ENCODE assay signal across 15 cellular contexts in the genomic region with DNA sequence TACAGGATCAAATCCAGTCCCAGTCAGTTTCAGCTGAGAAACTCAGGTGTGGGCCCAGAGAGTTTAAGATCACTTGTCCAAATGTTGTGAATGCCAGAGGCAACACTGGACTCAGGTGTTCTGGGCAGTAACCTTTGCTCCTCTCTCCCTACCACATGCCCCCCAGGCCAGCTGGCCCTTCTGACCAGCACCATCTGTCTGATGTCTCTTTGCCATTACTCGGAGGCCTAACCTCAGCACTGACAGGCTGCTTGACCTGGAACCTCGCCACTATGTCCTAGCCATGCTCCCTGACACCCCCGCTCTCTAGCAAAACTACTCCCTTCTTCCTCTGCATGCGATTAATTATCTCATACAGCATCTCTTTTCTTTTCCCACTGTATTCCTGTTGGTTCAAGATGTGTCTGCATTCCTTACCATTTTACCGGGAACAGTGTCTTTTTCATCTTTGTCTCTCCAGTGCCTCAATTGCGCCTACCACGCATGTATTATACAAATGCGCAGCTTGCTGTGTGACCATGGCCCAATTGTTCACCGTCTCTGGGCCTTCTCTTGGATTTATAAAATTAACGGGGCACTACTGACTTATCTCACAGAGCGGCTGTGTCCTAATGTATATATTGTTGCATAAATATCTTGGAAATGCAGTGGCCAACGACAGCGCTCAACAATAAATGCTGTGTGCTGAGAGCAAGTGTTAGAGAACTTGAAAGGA.
DNase-seq lines count a peak whose midpoint lies in the region; ATAC-seq and TF ChIP-seq lines count a peak whose summit lies in the region.
"Had no signal": no experiment of that assay in that cellular context is flagged by ENCODE, and none has a peak within 500 bp of the region (broad histone marks: within the 10 kb centered on the region; RNA-seq: fewer than 3 reads in every experiment).

No MANE protein-coding gene starts in this region.

- peak overlapping the region; percentile 59 to 77 for H2BK12ac ChIP-seq in mesenchymal stem cell (ENCODE audit: low read length in 2 of 2)

- peak overlapping the region; percentile 19 for H4K8ac ChIP-seq in mesenchymal stem cell (ENCODE audit: low read length)

- no peak overlapping the region for H3K4ac ChIP-seq in mesenchymal stem cell (ENCODE audit: low read depth in 1 of 2, low read length in 2 of 2)

- peak overlapping the region in 1 of 2 donors; percentile 100 for H3K27ac Mint-ChIP-seq in natural killer cell treated with Interleukin-12 subunit alpha and Interleukin-12 subunit beta and Interleukin-15 and Interleukin-18, amount 100 ng/mL, for 72 hours
- H3K27ac Mint-ChIP-seq in natural killer cell: peak overlapping the region in 1 of 2 donors; percentile 70
- peak overlapping the region; percentile 83 for H3K27ac Mint-ChIP-seq in activated T-helper 1 cell treated with anti-CD3 and anti-CD28 coated beads, Interleukin-12 subunit alpha, Interleukin-12 subunit beta, Interleukin-2, Interleukin-4 antibody, amounts not matched to agents 30 ng/mL and 10 ng/mL and 1 ng/mL, durations not matched to agents 14 hours and 24 hours and 36 hours

- no peak overlapping the region for H2AFZ ChIP-seq in mesenchymal stem cell (ENCODE audit: low read depth, low read length)

- peaks cover 10% of the 10 kb centered on the region for H3K4me1 ChIP-seq in mesenchymal stem cell (ENCODE audit: control insufficient read depth, insufficient read depth, low read depth, low read length)

- peaks cover 6% of the 10 kb centered on the region for H3K36me3 Mint-ChIP-seq in natural killer cell treated with Interleukin-12 subunit alpha and Interleukin-12 subunit beta and Interleukin-15 and Interleukin-18, amount 100 ng/mL, for 72 hours
- no peaks in the 10 kb centered on the region for H3K36me3 Mint-ChIP-seq in natural killer cell
- peaks cover 13% of the 10 kb centered on the region for H3K36me3 Mint-ChIP-seq in activated T-helper 1 cell treated with anti-CD3 and anti-CD28 coated beads, Interleukin-12 subunit alpha, Interleukin-12 subunit beta, Interleukin-2, Interleukin-4 antibody, amounts not matched to agents 30 ng/mL and 10 ng/mL and 1 ng/mL, durations not matched to agents 14 hours and 24 hours and 36 hours (ENCODE audit: low read depth)

- H3K9me3 ChIP-seq in mesenchymal stem cell (ENCODE audit: control insufficient read depth, low read length): no peaks in the 10 kb centered on the region
- H3K9me3 ChIP-seq: gastrocnemius medialis, SK-N-SH, transverse colon had no signal

- H3K4me2 ChIP-seq in mesenchymal stem cell (ENCODE audit: low read length, poor library complexity, severe bottlenecking): no peak overlapping the region
- H3K4me2 ChIP-seq: SK-N-SH had no signal

- H3K9ac ChIP-seq in mesenchymal stem cell (ENCODE audit: low read length): no peak overlapping the region
- H3K9ac ChIP-seq: SK-N-SH had no signal

- H2BK120ac ChIP-seq in mesenchymal stem cell (ENCODE audit: low read depth, low read length): no peak overlapping the region

- no peak for ATAC-seq in natural killer cell treated with Interleukin-12 subunit alpha and Interleukin-12 subunit beta and Interleukin-15 and Interleukin-18, amount 100 ng/mL, for 72 hours
- no peak for ATAC-seq in natural killer cell
- no peak for ATAC-seq in HG02981 (IDR thresholded peaks at IDR 0.05; ENCODE audit: unreplicated experiment)
- ATAC-seq: gastrocnemius medialis had no signal

- no peaks in the 10 kb centered on the region for H3K36me3 ChIP-seq in mesenchymal stem cell (ENCODE audit: control insufficient read depth in 1 of 2, insufficient read depth in 2 of 2, low read depth in 1 of 2, low read length in 2 of 2)
- H3K36me3 ChIP-seq: gastrocnemius medialis, transverse colon had no signal

- no peak overlapping the region for H3K23ac ChIP-seq in mesenchymal stem cell (ENCODE audit: low read length in 2 of 2)

- WGBS in mesenchymal stem cell: 92% methylated on average over 13 of the region's 13 CpGs

- in situ Hi-C loops in GM13976 (cut with MboI; ENCODE audit: low sequenced_read_pairs, unreplicated experiment): loop anchor here (25.0 kb wide), 1 partner anchor 318 kb away; no protein-coding TSS in a partner anchor

- no peak overlapping the region for H3K27ac ChIP-seq in mesenchymal stem cell (ENCODE audit: low read length, poor library complexity, severe bottlenecking)
- H3K27ac ChIP-seq: gastrocnemius medialis had no signal

- TF ChIP-seq CTCF in natural killer cell (IDR thresholded peaks at IDR 0.05) (no peak), GM13976 (IDR thresholded peaks at IDR 0.05; ENCODE audit: borderline replicate concordance, control extremely low read depth, extremely low read depth, insufficient read depth, missing control alignments) (no peak)

- no peak overlapping the region for H2BK5ac ChIP-seq in mesenchymal stem cell (ENCODE audit: low read depth, low read length, poor library complexity, severe bottlenecking)

- H3K18ac ChIP-seq in mesenchymal stem cell (ENCODE audit: low read depth in 1 of 2, low read length in 2 of 2): peak overlapping the region; percentile 57 to 78

- no peak overlapping the region for H2BK15ac ChIP-seq in mesenchymal stem cell (ENCODE audit: low read depth, poor library complexity, severe bottlenecking)

- intact Hi-C loops in natural killer cell (cut with micrococcal nuclease): no loop called here
- intact Hi-C loops in activated T-helper 1 cell treated with anti-CD3 and anti-CD28 coated beads, Interleukin-12 subunit alpha, Interleukin-12 subunit beta, Interleukin-2, Interleukin-4 antibody, amounts not matched to agents 30 ng/mL and 10 ng/mL and 1 ng/mL, durations not matched to agents 14 hours and 24 hours and 36 hours (cut with micrococcal nuclease): loop anchor here (2.0 kb wide), 1 partner anchor 211 kb away; no protein-coding TSS in a partner anchor

- H3K14ac ChIP-seq in mesenchymal stem cell (ENCODE audit: low read length in 2 of 2): no peak overlapping the region

- H3K27me3 Mint-ChIP-seq in natural killer cell treated with Interleukin-12 subunit alpha and Interleukin-12 subunit beta and Interleukin-15 and Interleukin-18, amount 100 ng/mL, for 72 hours: no peaks in the 10 kb centered on the region
- H3K27me3 Mint-ChIP-seq in natural killer cell (ENCODE audit: low read depth in 2 of 2): peaks cover 7 to 9% of the 10 kb centered on the region in 2 donors
- no peaks in the 10 kb centered on the region for H3K27me3 Mint-ChIP-seq in activated T-helper 1 cell treated with anti-CD3 and anti-CD28 coated beads, Interleukin-12 subunit alpha, Interleukin-12 subunit beta, Interleukin-2, Interleukin-4 antibody, amounts not matched to agents 30 ng/mL and 10 ng/mL and 1 ng/mL, durations not matched to agents 14 hours and 24 hours and 36 hours (ENCODE audit: insufficient read depth)

- no peaks in the 10 kb centered on the region for H3K27me3 ChIP-seq in mesenchymal stem cell (ENCODE audit: control insufficient read depth in 1 of 2, insufficient read depth in 1 of 2, low read length in 2 of 2)
- H3K27me3 ChIP-seq: gastrocnemius medialis, transverse colon had no signal

- H4K91ac ChIP-seq in mesenchymal stem cell (ENCODE audit: low read length): peak overlapping the region; percentile 64

- H2AK5ac ChIP-seq in mesenchymal stem cell (ENCODE audit: low read length, severe bottlenecking): peak overlapping the region; percentile 22

- no peak for DNase-seq in natural killer cell treated with Interleukin-12 subunit alpha and Interleukin-12 subunit beta and Interleukin-15 and Interleukin-18, amount 100 ng/mL, for 72 hours (ENCODE audit: low spot score)
- no peak for DNase-seq in natural killer cell
- DNase-seq in activated T-helper 1 cell treated with anti-CD3 and anti-CD28 coated beads, Interleukin-12 subunit alpha, Interleukin-12 subunit beta, Interleukin-2, Interleukin-4 antibody, amounts not matched to agents 30 ng/mL and 10 ng/mL and 1 ng/mL, durations not matched to agents 14 hours and 24 hours and 36 hours (ENCODE audit: low spot score): no peak
- no peak for DNase-seq in mesenchymal stem cell
- no peak for DNase-seq in GM13976 (ENCODE audit: low spot score)
- no peak for DNase-seq in NCI-H446 treated with DMSO at 0.1 percent for 48 hours (lab: John Stamatoyannopoulos, UW)
- no peak for DNase-seq in hippocampal formation (lab: John Stamatoyannopoulos, UW)
- DNase-seq: activated CD4-positive, CD25-positive, alpha-beta regulatory T cell; EL; gastrocnemius medialis; mammary epithelial cell; MV-4-11 had no signal

- peak overlapping the region; percentile 18 for H3K4me3 Mint-ChIP-seq in natural killer cell treated with Interleukin-12 subunit alpha and Interleukin-12 subunit beta and Interleukin-15 and Interleukin-18, amount 100 ng/mL, for 72 hours
- no peak overlapping the region for H3K4me3 Mint-ChIP-seq in natural killer cell
- H3K4me3 Mint-ChIP-seq in activated T-helper 1 cell treated with anti-CD3 and anti-CD28 coated beads, Interleukin-12 subunit alpha, Interleukin-12 subunit beta, Interleukin-2, Interleukin-4 antibody, amounts not matched to agents 30 ng/mL and 10 ng/mL and 1 ng/mL, durations not matched to agents 14 hours and 24 hours and 36 hours: peak overlapping the region; percentile 41

- H3K4me3 ChIP-seq in mesenchymal stem cell (ENCODE audit: insufficient read depth in 1 of 2, low read depth in 1 of 2, low read length in 2 of 2): no peak overlapping the region
- H3K4me3 ChIP-seq: gastrocnemius medialis, transverse colon had no signal

- H3K79me1 ChIP-seq in mesenchymal stem cell (replicated peaks; ENCODE audit: low read length, poor library complexity, severe bottlenecking): no peaks in the 10 kb centered on the region

- peaks cover 64 to 70% of the 10 kb centered on the region in 2 donors for H3K4me1 Mint-ChIP-seq in natural killer cell treated with Interleukin-12 subunit alpha and Interleukin-12 subunit beta and Interleukin-15 and Interleukin-18, amount 100 ng/mL, for 72 hours (ENCODE audit: low read depth in 2 of 2)
- peaks cover 40 to 51% of the 10 kb centered on the region in 2 donors for H3K4me1 Mint-ChIP-seq in natural killer cell
- H3K4me1 Mint-ChIP-seq in activated T-helper 1 cell treated with anti-CD3 and anti-CD28 coated beads, Interleukin-12 subunit alpha, Interleukin-12 subunit beta, Interleukin-2, Interleukin-4 antibody, amounts not matched to agents 30 ng/mL and 10 ng/mL and 1 ng/mL, durations not matched to agents 14 hours and 24 hours and 36 hours (ENCODE audit: low read depth): peaks cover 77% of the 10 kb centered on the region

- H3K9me3 Mint-ChIP-seq in natural killer cell treated with Interleukin-12 subunit alpha and Interleukin-12 subunit beta and Interleukin-15 and Interleukin-18, amount 100 ng/mL, for 72 hours: no peaks in the 10 kb centered on the region
- no peaks in the 10 kb centered on the region for H3K9me3 Mint-ChIP-seq in natural killer cell
- H3K9me3 Mint-ChIP-seq in activated T-helper 1 cell treated with anti-CD3 and anti-CD28 coated beads, Interleukin-12 subunit alpha, Interleukin-12 subunit beta, Interleukin-2, Interleukin-4 antibody, amounts not matched to agents 30 ng/mL and 10 ng/mL and 1 ng/mL, durations not matched to agents 14 hours and 24 hours and 36 hours: peaks cover 4% of the 10 kb centered on the region
